In genomic region chr20:58308290-58308679, GRCh38 we compare ENCODE assay signal across 8 cellular contexts. TPM values are rescaled to one million over a fixed set of nuclear protein-coding genes. Genes with fewer than 3 reads are reported as not detected.
A peak's percentile ranks its signal among the peaks of the same experiment; 100 is the strongest.
DNase-seq lines count a peak whose midpoint lies in the region; ATAC-seq and TF ChIP-seq lines count a peak whose summit lies in the region.

No MANE protein-coding gene starts in this region.

- H3K27ac ChIP-seq in HEK293 (ENCODE audit: extremely low read depth, low read depth, low read length), result no peak overlapping the region

- peaks cover 75% of the 10 kb centered on the region for H3K4me1 Mint-ChIP-seq in activated T-cell treated with anti-CD3 and anti-CD28 coated beads, Interleukin-2, amount 50 U/mL, for 72 hours (ENCODE audit: low read depth)
- peaks cover 37% of the 10 kb centered on the region for H3K4me1 Mint-ChIP-seq in stimulated activated effector memory CD8-positive, alpha-beta T cell treated with anti-CD3 and anti-CD28 coated beads, Interleukin-12 subunit alpha, Interleukin-12 subunit beta, amount 100 ng/mL, for 72 hours

- peaks cover 0 to 13% of the 10 kb centered on the region in 2 experiments; a peak in 2 of 3 replicates for H3K36me3 ChIP-seq in HEK293 (ENCODE audit: control insufficient read depth in 2 of 2, insufficient read depth in 1 of 2, low read length in 2 of 2)

- no peak for ATAC-seq in activated T-cell treated with anti-CD3 and anti-CD28 coated beads, Interleukin-2, amount 50 U/mL, for 72 hours (replicated peaks in 1 of 2)
- no peak for ATAC-seq in stimulated activated effector memory CD8-positive, alpha-beta T cell treated with anti-CD3 and anti-CD28 coated beads, Interleukin-12 subunit alpha, Interleukin-12 subunit beta, amount 100 ng/mL, for 72 hours
- ATAC-seq in HG03196 (IDR thresholded peaks at IDR 0.05; ENCODE audit: unreplicated experiment), result no peak

- H3K36me3 Mint-ChIP-seq in activated T-cell treated with anti-CD3 and anti-CD28 coated beads, Interleukin-2, amount 50 U/mL, for 72 hours (ENCODE audit: insufficient read depth in 2 of 2), result peaks cover 2 to 11% of the 10 kb centered on the region in 2 donors
- peaks cover 35% of the 10 kb centered on the region for H3K36me3 Mint-ChIP-seq in stimulated activated effector memory CD8-positive, alpha-beta T cell treated with anti-CD3 and anti-CD28 coated beads, Interleukin-12 subunit alpha, Interleukin-12 subunit beta, amount 100 ng/mL, for 72 hours

- CTCF ChIA-PET in HEK293 (lab: Yijun Ruan, JAX), result no interaction called here

- H3K4me3 ChIP-seq in HEK293 (ENCODE audit: low read depth, low read length) (peak overlapping the region; percentile 87; the same call in 1 of the 2 replicates), iPS-11a (ENCODE audit: low read depth, low read length) (peak overlapping the region; percentile 82)

- no peaks in the 10 kb centered on the region for H3K9me3 Mint-ChIP-seq in activated T-cell treated with anti-CD3 and anti-CD28 coated beads, Interleukin-2, amount 50 U/mL, for 72 hours
- no peaks in the 10 kb centered on the region for H3K9me3 Mint-ChIP-seq in stimulated activated effector memory CD8-positive, alpha-beta T cell treated with anti-CD3 and anti-CD28 coated beads, Interleukin-12 subunit alpha, Interleukin-12 subunit beta, amount 100 ng/mL, for 72 hours

- peak overlapping the region; percentile 86 for H3K27ac Mint-ChIP-seq in activated T-cell treated with anti-CD3 and anti-CD28 coated beads, Interleukin-2, amount 50 U/mL, for 72 hours
- peak overlapping the region; percentile 95 for H3K27ac Mint-ChIP-seq in stimulated activated effector memory CD8-positive, alpha-beta T cell treated with anti-CD3 and anti-CD28 coated beads, Interleukin-12 subunit alpha, Interleukin-12 subunit beta, amount 100 ng/mL, for 72 hours

- no peak for DNase-seq in activated T-cell treated with anti-CD3 and anti-CD28 coated beads, Interleukin-2, amount 50 U/mL, for 72 hours
- no peak for DNase-seq in stimulated activated effector memory CD8-positive, alpha-beta T cell treated with anti-CD3 and anti-CD28 coated beads, Interleukin-12 subunit alpha, Interleukin-12 subunit beta, amount 100 ng/mL, for 72 hours (ENCODE audit: low spot score in 2 of 2)
- no peak for DNase-seq in epidermal melanocyte (ENCODE audit: insufficient read length, low spot score)
- DNase-seq in NCI-H524 (lab: John Stamatoyannopoulos, UW), result no peak
- DNase-seq in NCI-H1048 (lab: John Stamatoyannopoulos, UW), result no peak

- no peak for TF ChIP-seq CTCF in HEK293 (tag by site-specific recombination; IDR thresholded peaks at IDR 0.05)

- H3K4me3 Mint-ChIP-seq in activated T-cell treated with anti-CD3 and anti-CD28 coated beads, Interleukin-2, amount 50 U/mL, for 72 hours, result peak overlapping the region; percentile 82 to 86
- peak overlapping the region; percentile 72 for H3K4me3 Mint-ChIP-seq in stimulated activated effector memory CD8-positive, alpha-beta T cell treated with anti-CD3 and anti-CD28 coated beads, Interleukin-12 subunit alpha, Interleukin-12 subunit beta, amount 100 ng/mL, for 72 hours

- H3K27me3 Mint-ChIP-seq in activated T-cell treated with anti-CD3 and anti-CD28 coated beads, Interleukin-2, amount 50 U/mL, for 72 hours (ENCODE audit: low read depth), result no peaks in the 10 kb centered on the region

- no peaks in the 10 kb centered on the region for H3K9me3 ChIP-seq in HEK293 (ENCODE audit: control insufficient read depth, insufficient read depth, low read depth, low read length)

- peaks cover 3% of the 10 kb centered on the region; the same call in 1 of the 2 replicates for H3K4me1 ChIP-seq in HEK293 (ENCODE audit: control insufficient read depth, insufficient read depth, low read length)

- POLR2A ChIA-PET in HEK293 (lab: Yijun Ruan, JAX), result no interaction called here

TF ChIP-seq in HEK293, 187 proteins besides CTCF, POLR2A, EP300 and RAD21:
- TF ChIP-seq ZNF335 (tag by site-specific recombination; conservative IDR thresholded peaks at IDR 0.05) (no peak), MZF1 (tag by site-specific recombination; IDR thresholded peaks at IDR 0.05; ENCODE audit: borderline replicate concordance) (no peak), ZNF660 (tag by site-specific recombination; IDR thresholded peaks at IDR 0.05) (no peak)

RNA-seq across cellular contexts. Expression of gene RAB22A, which starts 1.2 kb away (rescaled TPM):
- total RNA-seq in activated T-cell treated with anti-CD3 and anti-CD28 coated beads, Interleukin-2, amount 50 U/mL, for 72 hours, result 10 to 100 TPM; 12.3 to 13.2 TPM
